In the genomic region with DNA sequence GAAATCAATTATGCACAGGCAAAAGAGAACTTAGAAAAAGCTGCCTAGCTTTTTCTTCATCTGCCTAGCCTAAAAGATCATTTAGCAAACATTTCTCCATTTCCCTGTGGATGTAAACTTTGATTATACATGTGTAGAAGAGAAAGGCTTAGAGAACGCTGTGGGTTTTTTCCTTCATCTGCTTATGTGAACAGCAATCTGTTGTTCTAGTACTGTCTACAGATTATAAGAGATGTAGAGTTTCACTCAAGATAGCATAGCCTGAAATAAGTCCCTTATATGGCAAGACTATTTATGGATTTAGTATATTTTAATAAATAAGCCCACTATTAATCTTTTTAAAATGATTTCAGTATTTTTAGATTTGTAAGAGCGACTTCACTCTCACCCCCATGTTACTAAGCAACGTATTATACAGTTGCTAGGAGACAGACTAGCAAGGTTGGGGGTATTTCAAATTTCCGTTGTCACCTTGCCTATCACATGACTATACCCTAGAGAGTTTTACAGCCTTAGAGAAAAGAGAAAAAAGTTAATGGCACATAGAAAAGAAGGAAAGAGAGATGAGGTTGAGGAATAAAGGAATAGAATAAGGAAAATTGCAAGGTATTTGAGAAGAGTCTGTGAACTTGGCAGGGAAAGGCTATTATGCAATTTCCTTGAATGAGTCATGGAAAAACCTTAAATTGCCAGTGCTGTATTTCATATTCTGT, we compare ENCODE assay signal across 8 cellular contexts. TPM values are rescaled to one million over a fixed set of nuclear protein-coding genes. Genes with fewer than 3 reads are reported as not detected.
A peak's percentile ranks its signal among the peaks of the same experiment; 100 is the strongest.
DNase-seq lines count a peak whose midpoint lies in the region; ATAC-seq and TF ChIP-seq lines count a peak whose summit lies in the region.

No MANE protein-coding gene starts in this region.

- CTCF ChIA-PET in HCT116 (lab: Charles Lee): interaction anchor here (1.1 kb wide), 1 partner anchor 34 kb away, joined by 4 read pairs; no protein-coding TSS in a partner anchor

- WGBS in heart right ventricle, 2 donors: 6 to 9% methylated on average over 4 of the region's 4 CpGs

- TF ChIP-seq POLR2A in HCT116 (IDR thresholded peaks at IDR 0.05; ENCODE audit: borderline replicate concordance, extremely low read depth, insufficient read depth, insufficient read length): no peak

- intact Hi-C loops in HCT116 (cut with micrococcal nuclease): no loop called here
- intact Hi-C loops in heart right ventricle (cut with DNase I): no loop called here

- H3K9me3 ChIP-seq in HCT116 (ENCODE audit: control insufficient read depth in 1 of 2, insufficient read depth in 1 of 2, low read depth in 1 of 2, low read length in 2 of 2) (no peaks in the 10 kb centered on the region), heart right ventricle (no peaks in the 10 kb centered on the region)

- H3K4me1 ChIP-seq in HCT116 (ENCODE audit: control insufficient read depth in 1 of 2, insufficient read depth in 2 of 2, low read length in 2 of 2) (peaks cover 16 to 29% of the 10 kb centered on the region in 2 experiments), heart right ventricle (peaks cover 4 to 49% (median 23%) of the 10 kb centered on the region in 9 donors)

- TF ChIP-seq RAD21 in HCT116 (IDR thresholded peaks at IDR 0.05; ENCODE audit: low read depth): no peak

- TF ChIP-seq CTCF in HCT116 (IDR thresholded peaks at IDR 0.05 in 2 of 3, conservative IDR thresholded peaks at IDR 0.05 in 1 of 3; ENCODE audit: borderline replicate concordance in 1 of 3, insufficient read depth in 1 of 3, low read depth in 2 of 3, low read length in 2 of 3) (no peak), heart right ventricle (IDR thresholded peaks at IDR 0.05) (no peak)

- no peaks in the 10 kb centered on the region for H3K9me2 ChIP-seq in HCT116 (ENCODE audit: insufficient read depth)

- H3K4me2 ChIP-seq in HCT116 (ENCODE audit: low read length): peak overlapping the region; percentile 67

- BruUV-seq in HCT116 (replicated peaks; lab: Mats Ljungman, UMichigan): no TSS peak

- no peaks in the 10 kb centered on the region for H4K20me1 ChIP-seq in HCT116 (ENCODE audit: insufficient read depth)

- POLR2A ChIA-PET in HCT116 (lab: Charles Lee): interaction anchor here (1.9 kb wide), 1 partner anchor 13 kb away, joined by 7 read pairs; a partner anchor contains a TSS

- peak; percentile 78 for ATAC-seq in HCT116
- peak in 7 of 8 donors; percentile 72 to 92 (median 85) for ATAC-seq in heart right ventricle
- no peak for ATAC-seq in HG03139 (IDR thresholded peaks at IDR 0.05; ENCODE audit: unreplicated experiment)

- RAD21 ChIA-PET in HCT116 (lab: Charles Lee; ENCODE audit: low non-redundant PET in 1 of 2, low total read pairs in 2 of 2, uncharacterized antibody in 2 of 2, unreplicated experiment in 2 of 2): no interaction called here

- no peak overlapping the region for H3K27ac ChIP-seq in HCT116 (ENCODE audit: low read depth, low read length)
- H3K27ac ChIP-seq in heart right ventricle: peak overlapping the region; percentile 10 to 88 (median 70)

- H3K9ac ChIP-seq in HCT116 (ENCODE audit: low read length): peak overlapping the region; percentile 21; the same call in 1 of the 2 replicates

- no peaks in the 10 kb centered on the region for H3K79me2 ChIP-seq in HCT116 (ENCODE audit: insufficient read depth, low read length)

- no peaks in the 10 kb centered on the region for H3K27me3 ChIP-seq in HCT116 (ENCODE audit: insufficient read depth, low read length)
- H3K27me3 ChIP-seq in heart right ventricle: no peaks in the 10 kb centered on the region

- DNase-seq in Ammon's horn (ENCODE audit: low spot score) (peak; percentile 58), HCT116 (ENCODE audit: low read depth, low spot score) (peak; percentile 51), NCI-H510A treated with DMSO at 0.1 percent for 48 hours (lab: John Stamatoyannopoulos, UW) (peak; percentile 80), amniotic epithelial cell (ENCODE audit: low read depth) (peak; percentile 88), heart right ventricle (no peak), renal cortical epithelial cell (ENCODE audit: low read depth) (peak; percentile 94), T-helper 9 cell (no peak)

- H2AFZ ChIP-seq in HCT116 (ENCODE audit: low read depth, low read length, poor library complexity, severe bottlenecking): peak overlapping the region; percentile 89

- 0 out of 4 replicates have a peak overlapping the region, but pooled peaks of 1 of the 2 experiments have one; percentile 1 for H3K4me3 ChIP-seq in HCT116 (replicated peaks in 1 of 2; ENCODE audit: low read depth in 1 of 2, low read length in 2 of 2)
- peak overlapping the region in 2 of 10 donors; percentile 17 to 24 for H3K4me3 ChIP-seq in heart right ventricle

- H3K36me3 ChIP-seq in HCT116 (ENCODE audit: control insufficient read depth in 1 of 2, insufficient read depth in 2 of 2, low read length in 2 of 2) (no peaks in the 10 kb centered on the region), heart right ventricle (no peaks in the 10 kb centered on the region)

TF ChIP-seq in HCT116, 20 proteins besides CTCF, POLR2A, EP300 and RAD21:
- TF ChIP-seq, protein P1, sequence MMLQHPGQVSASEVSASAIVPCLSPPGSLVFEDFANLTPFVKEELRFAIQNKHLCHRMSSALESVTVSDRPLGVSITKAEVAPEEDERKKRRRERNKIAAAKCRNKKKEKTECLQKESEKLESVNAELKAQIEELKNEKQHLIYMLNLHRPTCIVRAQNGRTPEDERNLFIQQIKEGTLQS (IDR thresholded peaks at IDR 0.05): peak; percentile 69; the same call in 1 of the 2 replicates
- TF ChIP-seq YY1 (IDR thresholded peaks at IDR 0.05; ENCODE audit: extremely low read depth, insufficient replicate concordance, low read depth, low read length) (no peak), CBX3 (IDR thresholded peaks at IDR 0.05; ENCODE audit: low read depth) (no peak), CEBPB (IDR thresholded peaks at IDR 0.05; ENCODE audit: low read depth) (peak; percentile 99), TCF7L2 (IDR thresholded peaks at IDR 0.05; ENCODE audit: borderline replicate concordance, extremely low read depth, insufficient read depth, insufficient read length) (no peak), SP1 (IDR thresholded peaks at IDR 0.05; ENCODE audit: low read depth) (peak; percentile 75), JUND (IDR thresholded peaks at IDR 0.05) (peak; percentile 90), ZFX (IDR thresholded peaks at IDR 0.05) (no peak), FOSL1 (IDR thresholded peaks at IDR 0.05; ENCODE audit: low read depth) (peak; percentile 89)
- TF ChIP-seq, protein P2, sequence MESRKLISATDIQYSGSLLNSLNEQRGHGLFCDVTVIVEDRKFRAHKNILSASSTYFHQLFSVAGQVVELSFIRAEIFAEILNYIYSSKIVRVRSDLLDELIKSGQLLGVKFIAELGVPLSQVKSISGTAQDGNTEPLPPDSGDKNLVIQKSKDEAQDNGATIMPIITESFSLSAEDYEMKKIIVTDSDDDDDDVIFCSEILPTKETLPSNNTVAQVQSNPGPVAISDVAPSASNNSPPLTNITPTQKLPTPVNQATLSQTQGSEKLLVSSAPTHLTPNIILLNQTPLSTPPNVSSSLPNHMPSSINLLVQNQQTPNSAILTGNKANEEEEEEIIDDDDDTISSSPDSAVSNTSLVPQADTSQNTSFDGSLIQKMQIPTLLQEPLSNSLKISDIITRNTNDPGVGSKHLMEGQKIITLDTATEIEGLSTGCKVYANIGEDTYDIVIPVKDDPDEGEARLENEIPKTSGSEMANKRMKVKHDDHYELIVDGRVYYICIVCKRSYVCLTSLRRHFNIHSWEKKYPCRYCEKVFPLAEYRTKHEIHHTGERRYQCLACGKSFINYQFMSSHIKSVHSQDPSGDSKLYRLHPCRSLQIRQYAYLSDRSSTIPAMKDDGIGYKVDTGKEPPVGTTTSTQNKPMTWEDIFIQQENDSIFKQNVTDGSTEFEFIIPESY (IDR thresholded peaks at IDR 0.05; ENCODE audit: extremely low read depth, insufficient replicate concordance, low read length): no peak
TF ChIP-seq in HCT116: peak in this region for 5.

RNA-seq across cellular contexts. Expression of a gene that starts 12.2 kb away (rescaled TPM):
- total RNA-seq in HCT116 (2021; ENCODE audit: unreplicated experiment) (24.1 TPM), heart right ventricle (100 to 1,000 TPM in 8 of 10 donors, 10 to 100 TPM in 2; 93.9 to 258 (median 134) TPM), renal cortical epithelial cell (691 and 1,981 TPM in 2 replicates)
- polyA plus RNA-seq in HCT116 (2012): 39.3 and 46.7 TPM in 2 replicates
- polyA plus RNA-seq in heart right ventricle: 100 to 1,000 TPM in 1 of 2 donors, 10 to 100 TPM in 1; 45.2 to 287 TPM

Comparison
In these comparisons a context has a peak if more than half of its experiments do, and no peak if none do; other contexts are left out.
1. DNase-seq: peak in Ammon's horn (single experiment), HCT116 (single experiment), NCI-H510A treated with DMSO at 0.1 percent for 48 hours (single experiment), amniotic epithelial cell (single experiment) and renal cortical epithelial cell (single experiment); none in heart right ventricle (0 of 2) and T-helper 9 cell (single experiment).